1 cellular context compared by ENCODE assay signal in genomic region chr3:48240711-48241491, GRCh38.
TF ChIP-seq lines count a peak whose summit lies in the region.

Gene ZNF589, plus strand, starts transcription at chr3:48241104. Its CDS starts 68 bp downstream, at chr3:48241172.

TF ChIP-seq in SK-N-SH, 30 proteins besides CTCF, POLR2A, EP300 and RAD21 (continued from another document):
- TF ChIP-seq PBX3 (IDR thresholded peaks at IDR 0.05) (no peak), ELF1 (IDR thresholded peaks at IDR 0.05) (no peak; the same call in none of the 2 replicates), EZH2phosphoT487 (IDR thresholded peaks at IDR 0.05; ENCODE audit: borderline replicate concordance, low read depth) (no peak), TAF1 (IDR thresholded peaks at IDR 0.05; ENCODE audit: borderline replicate concordance, low read depth, low read length) (peak; percentile 71; the same call in 1 of the 2 replicates), TEAD4 (IDR thresholded peaks at IDR 0.05; ENCODE audit: borderline replicate concordance, insufficient read depth) (no peak), FOXM1 (IDR thresholded peaks at IDR 0.05; ENCODE audit: low read depth) (no peak), JUND (IDR thresholded peaks at IDR 0.05) (no peak), REST (IDR thresholded peaks at IDR 0.05; ENCODE audit: low read depth, low read length) (peak; percentile 36; the same call in 1 of the 2 replicates), SMC3 (IDR thresholded peaks at IDR 0.05; ENCODE audit: low read depth, low read length) (no peak), FOSL2 (IDR thresholded peaks at IDR 0.05; ENCODE audit: borderline replicate concordance, low read depth) (no peak), YY1 (IDR thresholded peaks at IDR 0.05; ENCODE audit: low read depth) (0 out of 2 replicates have a peak, but pooled peaks have one; percentile 11), RFX5 (IDR thresholded peaks at IDR 0.05; ENCODE audit: low read length) (no peak), ZBTB33 (IDR thresholded peaks at IDR 0.05; ENCODE audit: borderline replicate concordance, low read depth) (0 out of 2 replicates have a peak, but pooled peaks have one; percentile 47), MAX (IDR thresholded peaks at IDR 0.05; ENCODE audit: low read depth) (peak; percentile 87), RCOR1 (IDR thresholded peaks at IDR 0.05; ENCODE audit: low read length) (0 out of 2 replicates have a peak, but pooled peaks have one; percentile 33), TCF12 (IDR thresholded peaks at IDR 0.05) (0 out of 2 replicates have a peak, but pooled peaks have one; percentile 14), POLR2AphosphoS5 (IDR thresholded peaks at IDR 0.05; ENCODE audit: low read depth, low read length) (peak; percentile 84), GABPA (IDR thresholded peaks at IDR 0.05; ENCODE audit: low read depth) (0 out of 2 replicates have a peak, but pooled peaks have one; percentile 17)
